ENCODE assay signal across 8 cellular contexts in the genomic region with DNA sequence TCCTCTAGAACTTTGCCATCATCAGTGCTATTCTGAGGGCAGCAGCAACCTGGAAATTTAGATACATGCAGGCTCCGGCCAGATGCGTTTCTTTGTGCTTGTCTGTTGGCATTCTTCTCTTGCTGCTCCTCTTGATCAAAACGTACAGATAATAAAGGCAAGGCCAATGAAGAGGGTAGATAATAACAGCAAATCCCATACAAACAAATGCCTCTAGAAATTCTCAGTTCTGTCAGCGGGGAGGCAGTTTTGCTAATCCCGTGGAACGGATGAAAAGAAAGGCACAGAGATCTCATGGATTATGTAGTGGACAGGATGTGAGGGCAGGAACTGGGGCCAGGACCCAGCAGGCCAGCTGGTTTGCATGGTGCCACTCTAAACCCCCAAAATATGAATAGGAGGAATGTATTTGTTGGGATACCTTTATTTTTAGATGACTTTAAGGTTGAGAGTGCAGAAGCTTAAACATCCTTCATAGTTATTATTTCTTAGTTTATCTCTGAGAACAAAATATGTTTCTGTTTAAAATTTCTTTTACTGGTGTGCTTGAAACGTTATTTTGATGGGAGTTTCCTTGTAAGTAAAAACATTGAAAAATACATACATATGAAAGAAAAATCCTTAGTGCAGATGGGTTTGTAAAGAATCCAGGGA. TPM values are rescaled to one million over a fixed set of nuclear protein-coding genes. Genes with fewer than 3 reads are reported as not detected.
DNase-seq lines count a peak whose midpoint lies in the region; ATAC-seq and TF ChIP-seq lines count a peak whose summit lies in the region.

No MANE protein-coding gene starts in this region.

- H4K20me1 ChIP-seq in osteoblast (ENCODE audit: insufficient read depth, low read length), result peaks cover 20% of the 10 kb centered on the region

- H3K27ac ChIP-seq in RWPE2 (ENCODE audit: poor library complexity, severe bottlenecking), result peak overlapping the region; percentile 62
- H3K27ac ChIP-seq in osteoblast (ENCODE audit: low read depth, low read length), result peak overlapping the region; percentile 68

- H3K27me3 ChIP-seq in RWPE2 (ENCODE audit: insufficient read depth, poor library complexity, severe bottlenecking) (no peaks in the 10 kb centered on the region), osteoblast (ENCODE audit: insufficient read depth, low read length) (no peaks in the 10 kb centered on the region)

- H3K4me3 ChIP-seq in RWPE2 (ENCODE audit: severe bottlenecking), result peak overlapping the region; percentile 75
- peak overlapping the region; percentile 73 for H3K4me3 ChIP-seq in epithelial cell of proximal tubule (ENCODE audit: low read depth, low read length)
- H3K4me3 ChIP-seq in osteoblast (ENCODE audit: insufficient read depth, low read length), result peak overlapping the region; percentile 99

- H3K9me3 ChIP-seq in RWPE2 (ENCODE audit: severe bottlenecking), result no peaks in the 10 kb centered on the region
- H3K9me3 ChIP-seq in osteoblast (ENCODE audit: low read depth, low read length), result no peaks in the 10 kb centered on the region

- H2AFZ ChIP-seq in osteoblast (ENCODE audit: low read length), result peak overlapping the region; percentile 69

- H3K36me3 ChIP-seq in RWPE2 (ENCODE audit: low read depth), result no peaks in the 10 kb centered on the region
- H3K36me3 ChIP-seq in osteoblast (ENCODE audit: insufficient read depth, low read length), result no peaks in the 10 kb centered on the region

- H3K4me1 ChIP-seq in RWPE2 (ENCODE audit: insufficient read depth, poor library complexity, severe bottlenecking) (peaks cover 23% of the 10 kb centered on the region), osteoblast (ENCODE audit: insufficient read depth, low read length) (peaks cover 18% of the 10 kb centered on the region)

- DNase-seq in NCI-H345 treated with DMSO at 0.1 percent for 48 hours (lab: John Stamatoyannopoulos, UW; ENCODE audit: unreplicated experiment) (peak; percentile 38), NCI-H345 (lab: John Stamatoyannopoulos, UW) (no peak), RWPE2 (ENCODE audit: low spot score) (no peak), epithelial cell of proximal tubule (ENCODE audit: low read depth) (no peak), osteoblast (ENCODE audit: insufficient read length, low spot score, missing footprints) (peak; percentile 60), AML-193 (lab: John Stamatoyannopoulos, UW) (no peak)

- TF ChIP-seq CTCF in RWPE2 (IDR thresholded peaks at IDR 0.05; ENCODE audit: poor library complexity, severe bottlenecking) (no peak), epithelial cell of proximal tubule (conservative IDR thresholded peaks at IDR 0.05; ENCODE audit: low read depth, low read length) (no peak), osteoblast (IDR thresholded peaks at IDR 0.05; ENCODE audit: extremely low read depth, low read depth, low read length) (no peak)

- peak overlapping the region; percentile 97 for H3K4me2 ChIP-seq in osteoblast (ENCODE audit: insufficient read depth, low read length)

- ATAC-seq in RWPE2 (ENCODE audit: low read depth) (no peak), HG02852 (IDR thresholded peaks at IDR 0.05; ENCODE audit: unreplicated experiment) (no peak), GM21717 (IDR thresholded peaks at IDR 0.05; ENCODE audit: unreplicated experiment) (no peak)

- peaks cover 83% of the 10 kb centered on the region for H3K79me2 ChIP-seq in osteoblast (ENCODE audit: insufficient read depth, low read length)

RNA-seq across cellular contexts. Expression of a gene that starts 1.5 kb away (rescaled TPM):
- total RNA-seq in epithelial cell of proximal tubule (24.5 and 30.3 TPM in 2 replicates), osteoblast (39.5 and 42.7 TPM in 2 replicates)

RNA-seq across cellular contexts. Expression of a gene that starts 2.2 kb away (rescaled TPM):
- total RNA-seq in epithelial cell of proximal tubule (15.5 and 27.2 TPM in 2 replicates), osteoblast (24.5 and 28.6 TPM in 2 replicates)

RNA-seq across cellular contexts. Expression of a gene that starts 55.3 kb away (rescaled TPM):
- 41.4 and 55.2 TPM in 2 replicates for total RNA-seq in epithelial cell of proximal tubule
- total RNA-seq in osteoblast, result 10.9 and 17.4 TPM in 2 replicates

Comparison
In these comparisons a context has a peak if more than half of its experiments do, and no peak if none do; other contexts are left out.
1. DNase-seq: peak in NCI-H345 treated with DMSO at 0.1 percent for 48 hours (single experiment) and osteoblast (single experiment); none in NCI-H345 (single experiment), RWPE2 (single experiment), epithelial cell of proximal tubule (single experiment) and AML-193 (0 of 2).
2. Peak in every context shown above with its lines, with median percentiles within 50 percentile points of each other: H3K4me3 ChIP-seq.